Comparison of ENCODE assay signal across 8 cellular contexts in genomic region chr17:75855310-75856061, GRCh38. TPM values are rescaled to one million over a fixed set of nuclear protein-coding genes. Genes with fewer than 3 reads are reported as not detected.
DNase-seq lines count a peak whose midpoint lies in the region; ATAC-seq and TF ChIP-seq lines count a peak whose summit lies in the region.

WBP2 (minus strand) TSS chr17:75855335; CDS start chr17:75855297, 38 bp downstream.

- peaks cover 0 to 10% of the 10 kb centered on the region in 2 donors for H3K36me3 ChIP-seq in lung (ENCODE audit: control insufficient read depth in 2 of 2, insufficient read depth in 2 of 2, low read length in 2 of 2)

- peak; percentile 3 for TF ChIP-seq CTCF in lung (IDR thresholded peaks at IDR 0.05; ENCODE audit: control extremely low read depth, extremely low read depth)

- DNase-seq in COLO829 (ENCODE audit: low spot score) (peak; percentile 100), HS-5 (ENCODE audit: low read depth) (peak; percentile 99), NK-92 (lab: John Stamatoyannopoulos, UW; ENCODE audit: unreplicated experiment) (peak; percentile 90), lung (ENCODE audit: low spot score) (peak; percentile 99)
- DNase-seq in activated CD8-positive, alpha-beta memory T cell treated with anti-CD3 and anti-CD28 coated beads for 1 hour (ENCODE audit: extremely low read depth in 1 of 2, low read depth in 1 of 2): peak; percentile 88 to 97
- DNase-seq in effector CD8-positive, alpha-beta T cell (lab: John Stamatoyannopoulos, UW): peak; percentile 97
- DNase-seq in stimulated activated CD4-positive, alpha-beta T cell treated with anti-CD3 and anti-CD28 coated beads, TNF-alpha, amount 100 ng/mL, for 4 hours (ENCODE audit: low read depth in 3 of 3): peak; percentile 87 to 98 (median 96)

- peaks cover 0 to 13% of the 10 kb centered on the region in 2 donors for H3K4me1 ChIP-seq in lung (ENCODE audit: control insufficient read depth in 2 of 2, insufficient read depth in 2 of 2, low read length in 2 of 2)

- WGBS in lung, 2 donors: 0% methylated on average over 57 to 58 of the region's 58 CpGs

- peak within 1 kb of the TSS; percentile 95 to 100 for H3K27ac ChIP-seq in lung (ENCODE audit: low read depth in 1 of 2, low read length in 1 of 2)

- no peaks in the 10 kb centered on the region for H3K9me3 ChIP-seq in lung (ENCODE audit: control insufficient read depth in 2 of 2, insufficient read depth in 1 of 2, low read length in 1 of 2)

- ATAC-seq in GM19468 (IDR thresholded peaks at IDR 0.05; ENCODE audit: extremely low read depth, unreplicated experiment) (peak; percentile 78), lung (ENCODE audit: insufficient read depth, low FRiP score) (peak; percentile 95)

- H3K4me3 ChIP-seq in lung: peak within 1 kb of the TSS; percentile 63

- H3K27me3 ChIP-seq in lung (ENCODE audit: control insufficient read depth, insufficient read depth): no peaks in the 10 kb centered on the region

RNA-seq across cellular contexts. Expression of gene WBP2, which starts in this region (rescaled TPM):
- total RNA-seq in lung: 100 to 1,000 TPM in 1 of 2 donors, 10 to 100 TPM in 1; 67.2 to 127 TPM
- polyA plus RNA-seq in lung: 100 to 1,000 TPM; 143 to 195 TPM

Comparison
In these comparisons a context has a peak if more than half of its experiments do, and no peak if none do; other contexts are left out.
1. Peak in every context shown above with its lines: DNase-seq, ATAC-seq, H3K4me3 ChIP-seq and H3K27ac ChIP-seq.